Comparison of ENCODE assay signal across 14 cellular contexts in genomic region chr17:17105976-17106375, GRCh38.
DNase-seq lines count a peak whose midpoint lies in the region; ATAC-seq lines count a peak whose summit lies in the region.
"Had no signal": no experiment of that assay in that cellular context is flagged by ENCODE, and none has a peak within 500 bp of the region (broad histone marks: within the 10 kb centered on the region; RNA-seq: fewer than 3 reads in every experiment).

No MANE protein-coding gene starts in this region.

- ATAC-seq in activated T-helper 17 cell treated with anti-CD3 and anti-CD28 coated beads, Interleukin-2, amount 50 U/mL, for 72 hours (replicated peaks), result no peak
- no peak for ATAC-seq in right cardiac atrium
- ATAC-seq in HG03196 (IDR thresholded peaks at IDR 0.05; ENCODE audit: unreplicated experiment), result no peak
- ATAC-seq: activated CD8-positive, alpha-beta T cell treated with anti-CD3 and anti-CD28 coated beads, Interleukin-2, amount 10 ng/mL, durations not matched to agents 7 days and 5 days had no signal

- H3K9me3 Mint-ChIP-seq in activated T-helper 17 cell treated with anti-CD3 and anti-CD28 coated beads, Interleukin-2, amount 50 U/mL, for 72 hours, result no peaks in the 10 kb centered on the region

- peaks cover 5% of the 10 kb centered on the region for H3K36me3 Mint-ChIP-seq in activated T-helper 17 cell treated with anti-CD3 and anti-CD28 coated beads, Interleukin-2, amount 50 U/mL, for 72 hours (ENCODE audit: low read depth)

- peaks cover 63 to 100% (median 98%) of the 10 kb centered on the region in 10 experiments for H3K4me1 ChIP-seq in BLaER1 treated with 17β-estradiol and CSF1 and Interleukin-3, amounts not matched to agents 10 nM and 100 nM
- peaks cover 54% of the 10 kb centered on the region for H3K4me1 ChIP-seq in right cardiac atrium (ENCODE audit: control insufficient read depth, insufficient read depth, low read length)
- peaks cover 81 to 95% (median 92%) of the 10 kb centered on the region in 3 donors for H3K4me1 ChIP-seq in skeletal muscle tissue (ENCODE audit: control insufficient read depth in 3 of 3, insufficient read depth in 3 of 3, low read length in 3 of 3)

- peaks cover 41% of the 10 kb centered on the region for H3K4me1 Mint-ChIP-seq in activated T-helper 17 cell treated with anti-CD3 and anti-CD28 coated beads, Interleukin-2, amount 50 U/mL, for 72 hours

- peak overlapping the region; percentile 91 for H3K27ac Mint-ChIP-seq in activated T-helper 17 cell treated with anti-CD3 and anti-CD28 coated beads, Interleukin-2, amount 50 U/mL, for 72 hours
- H3K27ac Mint-ChIP-seq: activated CD8-positive, alpha-beta T cell treated with anti-CD3 and anti-CD28 coated beads, Interleukin-2, amount 10 ng/mL, durations not matched to agents 7 days and 5 days had no signal

- peaks cover 76 to 100% (median 100%) of the 10 kb centered on the region in 11 experiments; a peak in 21 of 22 replicates for H4K20me1 ChIP-seq in BLaER1 treated with 17β-estradiol and CSF1 and Interleukin-3, amounts not matched to agents 10 nM and 100 nM

- 87% methylated on average over 7 of the region's 7 CpGs for WGBS in right cardiac atrium

- no peak overlapping the region for H3K4me3 ChIP-seq in BLaER1 treated with 17β-estradiol and CSF1 and Interleukin-3, amounts not matched to agents 10 nM and 100 nM
- no peak overlapping the region for H3K4me3 ChIP-seq in right cardiac atrium (ENCODE audit: low read length)
- H3K4me3 ChIP-seq in skeletal muscle tissue (ENCODE audit: low read length in 3 of 3), result no peak overlapping the region

- peak overlapping the region in 10 of 11 experiments; percentile 29 to 94 (median 84); a peak in 10 of 22 replicates for H3K4me2 ChIP-seq in BLaER1 treated with 17β-estradiol and CSF1 and Interleukin-3, amounts not matched to agents 10 nM and 100 nM

- H3K4me3 Mint-ChIP-seq in activated T-helper 17 cell treated with anti-CD3 and anti-CD28 coated beads, Interleukin-2, amount 50 U/mL, for 72 hours, result no peak overlapping the region
- H3K4me3 Mint-ChIP-seq: activated CD8-positive, alpha-beta T cell treated with anti-CD3 and anti-CD28 coated beads, Interleukin-2, amount 10 ng/mL, durations not matched to agents 7 days and 5 days had no signal

- intact Hi-C loops in right cardiac atrium (cut with DNase I), result no loop called here

- peak overlapping the region in 2 of 11 experiments; percentile 13 to 25; a peak in 1 of 22 replicates for H3K27ac ChIP-seq in BLaER1 treated with 17β-estradiol and CSF1 and Interleukin-3, amounts not matched to agents 10 nM and 100 nM
- H3K27ac ChIP-seq in right cardiac atrium (ENCODE audit: low read length), result peak overlapping the region; percentile 69
- peak overlapping the region; percentile 64 for H3K27ac ChIP-seq in skeletal muscle tissue (ENCODE audit: low read depth, low read length)
- H3K27ac ChIP-seq: WERI-Rb-1 had no signal

- DNase-seq in right cardiac atrium (no peak), NCI-H1930 (lab: John Stamatoyannopoulos, UW) (no peak), cortex of kidney (lab: John Stamatoyannopoulos, UW) (no peak), anterior cingulate cortex (lab: John Stamatoyannopoulos, UW) (no peak)
- DNase-seq: activated CD8-positive, alpha-beta T cell treated with anti-CD3 and anti-CD28 coated beads, Interleukin-2, amount 10 ng/mL, durations not matched to agents 7 days and 5 days; Calu3; cerebellar nuclear complex; GOT3; NCI-H1105; WERI-Rb-1 had no signal

- H3K36me3 ChIP-seq in BLaER1 treated with 17β-estradiol and CSF1 and Interleukin-3, amounts not matched to agents 10 nM and 100 nM, result peaks cover 0 to 53% (median 23%) of the 10 kb centered on the region in 11 experiments; a peak in 13 of 22 replicates
- H3K36me3 ChIP-seq in skeletal muscle tissue (ENCODE audit: control insufficient read depth in 3 of 3, insufficient read depth in 3 of 3, low read length in 3 of 3), result peaks cover 0 to 7% (median 0%) of the 10 kb centered on the region in 3 donors

- no peaks in the 10 kb centered on the region for H3K9me3 ChIP-seq in BLaER1 treated with 17β-estradiol and CSF1 and Interleukin-3, amounts not matched to agents 10 nM and 100 nM (replicated peaks in 1 of 11)
- H3K9me3 ChIP-seq in right cardiac atrium (ENCODE audit: control insufficient read depth, low read length), result no peaks in the 10 kb centered on the region
- H3K9me3 ChIP-seq in skeletal muscle tissue (ENCODE audit: control insufficient read depth in 3 of 3, low read length in 3 of 3), result no peaks in the 10 kb centered on the region

- H3K27me3 ChIP-seq in BLaER1 treated with 17β-estradiol and CSF1 and Interleukin-3, amounts not matched to agents 10 nM and 100 nM, result no peaks in the 10 kb centered on the region
- H3K27me3 ChIP-seq in right cardiac atrium (ENCODE audit: control insufficient read depth, insufficient read depth), result no peaks in the 10 kb centered on the region
- H3K27me3 ChIP-seq in skeletal muscle tissue (ENCODE audit: control insufficient read depth in 3 of 3, insufficient read depth in 3 of 3, low read length in 3 of 3), result no peaks in the 10 kb centered on the region

- no peaks in the 10 kb centered on the region for H3K27me3 Mint-ChIP-seq in activated T-helper 17 cell treated with anti-CD3 and anti-CD28 coated beads, Interleukin-2, amount 50 U/mL, for 72 hours

- H3K9ac ChIP-seq in BLaER1 treated with 17β-estradiol and CSF1 and Interleukin-3, amounts not matched to agents 10 nM and 100 nM, result 0 out of 22 replicates have a peak overlapping the region, but pooled peaks of 1 of the 11 experiments have one; percentile 1
- H3K9ac ChIP-seq in skeletal muscle tissue (ENCODE audit: low read depth in 1 of 3, low read length in 3 of 3), result peak overlapping the region in 1 of 3 donors; percentile 21
